In genomic region chr3:160981217-160981938, GRCh38 we compare ENCODE assay signal across 10 cellular contexts.
A peak's percentile ranks its signal among the peaks of the same experiment; 100 is the strongest.
DNase-seq lines count a peak whose midpoint lies in the region; ATAC-seq and TF ChIP-seq lines count a peak whose summit lies in the region.
"Had no signal": no experiment of that assay in that cellular context is flagged by ENCODE, and none has a peak within 500 bp of the region (broad histone marks: within the 10 kb centered on the region; RNA-seq: fewer than 3 reads in every experiment).

No MANE protein-coding gene starts in this region.

- no peak overlapping the region for H2AFZ ChIP-seq in neural progenitor cell (replicated peaks)

- TF ChIP-seq POLR2A in uterus (IDR thresholded peaks at IDR 0.05) = no peak

- peak; percentile 98 for DNase-seq in NOMO-1 treated with dmso at 0.1 percent for 144 hours (lab: John Stamatoyannopoulos, UW; ENCODE audit: unreplicated experiment)
- peak; percentile 35 for DNase-seq in lower lobe of right lung
- no peak for DNase-seq in activated gamma-delta T cell treated with Interleukin-2 at 50 U/mL for 16 hours
- no peak for DNase-seq in WERI-Rb-1
- DNase-seq in neural progenitor cell (ENCODE audit: low spot score) = no peak
- no peak for DNase-seq in uterus

- H3K9me3 Mint-ChIP-seq in neural progenitor cell = peaks cover 28% of the 10 kb centered on the region

- H3K9me3 ChIP-seq in lower lobe of right lung (no peaks in the 10 kb centered on the region), WERI-Rb-1 (ENCODE audit: severe bottlenecking) (no peaks in the 10 kb centered on the region), neural progenitor cell (ENCODE audit: low read depth) (no peaks in the 10 kb centered on the region), uterus (no peaks in the 10 kb centered on the region)
- H3K9me3 ChIP-seq: body of pancreas had no signal

- intact Hi-C loops in lower lobe of right lung (cut with DNase I) (no loop called here), uterus (cut with DNase I; ENCODE audit: low total_unique reads) (no loop called here)

- H3K27ac Mint-ChIP-seq in neural progenitor cell = no peak overlapping the region

- peaks cover 2% of the 10 kb centered on the region for H3K36me3 Mint-ChIP-seq in neural progenitor cell

- H3F3A ChIP-seq in neural progenitor cell (ENCODE audit: low read depth) = no peaks in the 10 kb centered on the region

- no peaks in the 10 kb centered on the region for H3K27me3 ChIP-seq in lower lobe of right lung (ENCODE audit: low read depth)
- H3K27me3 ChIP-seq in WERI-Rb-1 (ENCODE audit: insufficient read depth, low read depth, severe bottlenecking) = no peaks in the 10 kb centered on the region
- H3K27me3 ChIP-seq in neural progenitor cell = no peaks in the 10 kb centered on the region
- H3K27me3 ChIP-seq in uterus = no peaks in the 10 kb centered on the region
- H3K27me3 ChIP-seq: body of pancreas had no signal

- ATAC-seq in GM18861 (IDR thresholded peaks at IDR 0.05; ENCODE audit: unreplicated experiment) (peak; percentile 85), HG02588 (IDR thresholded peaks at IDR 0.05; ENCODE audit: unreplicated experiment) (peak; percentile 75), lower lobe of right lung (peak; percentile 69 to 79)
- ATAC-seq: body of pancreas had no signal

- no peaks in the 10 kb centered on the region for H3K36me3 ChIP-seq in lower lobe of right lung
- no peaks in the 10 kb centered on the region for H3K36me3 ChIP-seq in WERI-Rb-1
- H3K36me3 ChIP-seq in neural progenitor cell = no peaks in the 10 kb centered on the region
- H3K36me3 ChIP-seq in uterus = no peaks in the 10 kb centered on the region

- H3K4me1 ChIP-seq in lower lobe of right lung = peaks cover 7% of the 10 kb centered on the region
- H3K4me1 ChIP-seq in neural progenitor cell = no peaks in the 10 kb centered on the region
- H3K4me1 ChIP-seq in uterus = no peaks in the 10 kb centered on the region
- H3K4me1 ChIP-seq: body of pancreas had no signal

- H3K79me2 ChIP-seq in neural progenitor cell (ENCODE audit: low read depth) = no peaks in the 10 kb centered on the region

- H3K27me3 Mint-ChIP-seq in neural progenitor cell (ENCODE audit: insufficient read depth, low read depth) = no peaks in the 10 kb centered on the region

- no peak overlapping the region for H3K9ac ChIP-seq in neural progenitor cell

- no peaks in the 10 kb centered on the region for H3K4me1 Mint-ChIP-seq in neural progenitor cell

- H3K4me3 ChIP-seq in lower lobe of right lung (no peak overlapping the region), WERI-Rb-1 (ENCODE audit: low read depth, low read length) (no peak overlapping the region), neural progenitor cell (no peak overlapping the region), uterus (no peak overlapping the region)
- H3K4me3 ChIP-seq: body of pancreas, skin epidermis had no signal

- no peak for TF ChIP-seq CTCF in lower lobe of right lung (IDR thresholded peaks at IDR 0.05)
- TF ChIP-seq CTCF in WERI-Rb-1 (IDR thresholded peaks at IDR 0.05; ENCODE audit: low read depth, low read length) = no peak
- no peak for TF ChIP-seq CTCF in neural progenitor cell (IDR thresholded peaks at IDR 0.05)
- no peak for TF ChIP-seq CTCF in uterus (IDR thresholded peaks at IDR 0.05)

- H3K27ac ChIP-seq in lower lobe of right lung (no peak overlapping the region), WERI-Rb-1 (no peak overlapping the region), neural progenitor cell (no peak overlapping the region), uterus (no peak overlapping the region)

- no peak overlapping the region for H3K4me3 Mint-ChIP-seq in neural progenitor cell

- no peak overlapping the region for H3K4me2 ChIP-seq in neural progenitor cell

- H4K20me1 ChIP-seq in neural progenitor cell (ENCODE audit: low read depth) = no peaks in the 10 kb centered on the region

Comparison
In these comparisons a context has a peak if more than half of its experiments do, and no peak if none do; other contexts are left out.
1. DNase-seq: peak in NOMO-1 treated with dmso at 0.1 percent for 144 hours (single experiment) and lower lobe of right lung (single experiment); none in activated gamma-delta T cell treated with Interleukin-2 at 50 U/mL for 16 hours (single experiment), WERI-Rb-1 (single experiment), neural progenitor cell (single experiment) and uterus (0 of 2).
2. Peak in every context shown above with its lines, with median percentiles within 50 percentile points of each other: ATAC-seq.